ENCODE assay signal across 14 cellular contexts in genomic region chr15:29888651-29889050, GRCh38.
A peak's percentile ranks its signal among the peaks of the same experiment; 100 is the strongest.
DNase-seq lines count a peak whose midpoint lies in the region; ATAC-seq, FAIRE-seq and TF ChIP-seq lines count a peak whose summit lies in the region.
"Had no signal": no experiment of that assay in that cellular context is flagged by ENCODE, and none has a peak within 500 bp of the region (broad histone marks: within the 10 kb centered on the region; RNA-seq: fewer than 3 reads in every experiment).

No MANE protein-coding gene starts in this region.

- DNase-seq in HFFc6, result peak; percentile 40
- DNase-seq in choroid plexus epithelial cell (ENCODE audit: low read depth), result peak; percentile 93
- DNase-seq in keratinocyte (ENCODE audit: low read depth, low spot score), result no peak
- peak; percentile 83 for DNase-seq in skeletal muscle cell (ENCODE audit: low read depth)
- DNase-seq in NCI-H146 (lab: John Stamatoyannopoulos, UW), result no peak
- no peak for DNase-seq in HEK293T (ENCODE audit: extremely low spot score)
- DNase-seq: activated CD4-positive, alpha-beta memory T cell treated with anti-CD3 and anti-CD28 coated beads, Interleukin-2, amount 10 ng/mL, durations not matched to agents 7 days and 5 days; aorta; COR-L47; NCI-H2029 treated with DMSO at 0.1 percent for 48 hours; SIG-M5 had no signal

- no peak overlapping the region for H3K4me2 ChIP-seq in keratinocyte (ENCODE audit: control insufficient read depth, extremely low read depth, insufficient read depth, low read depth, low read length)

- peaks cover 16% of the 10 kb centered on the region for H3K4me1 Mint-ChIP-seq in HFFc6 (ENCODE audit: low read depth)
- H3K4me1 Mint-ChIP-seq: activated CD4-positive, alpha-beta memory T cell treated with anti-CD3 and anti-CD28 coated beads, Interleukin-2, amount 10 ng/mL, durations not matched to agents 7 days and 5 days had no signal

- H3K4me3 Mint-ChIP-seq in HFFc6, result no peak overlapping the region
- H3K4me3 Mint-ChIP-seq: activated CD4-positive, alpha-beta memory T cell treated with anti-CD3 and anti-CD28 coated beads, Interleukin-2, amount 10 ng/mL, durations not matched to agents 7 days and 5 days had no signal

- no peak overlapping the region for H3K27ac ChIP-seq in keratinocyte (ENCODE audit: control insufficient read depth, insufficient read depth, low read length)
- H3K27ac ChIP-seq: HL-60 had no signal

- no peak for TF ChIP-seq CTCF in HFFc6 (IDR thresholded peaks at IDR 0.05)
- TF ChIP-seq CTCF in choroid plexus epithelial cell (conservative IDR thresholded peaks at IDR 0.05; ENCODE audit: low read depth, low read length), result no peak
- TF ChIP-seq CTCF in keratinocyte (optimal IDR thresholded peaks at IDR 0.05 in 1 of 3, IDR thresholded peaks at IDR 0.05 in 1 of 3, conservative IDR thresholded peaks at IDR 0.05 in 1 of 3; ENCODE audit: extremely low read depth in 1 of 3, insufficient read depth in 2 of 3, low read length in 3 of 3), result no peak

- no peaks in the 10 kb centered on the region for H3K79me2 ChIP-seq in keratinocyte (ENCODE audit: control insufficient read depth, insufficient read depth, low read length)

- no peaks in the 10 kb centered on the region for H3K9me3 Mint-ChIP-seq in HFFc6
- H3K9me3 Mint-ChIP-seq: activated CD4-positive, alpha-beta memory T cell treated with anti-CD3 and anti-CD28 coated beads, Interleukin-2, amount 10 ng/mL, durations not matched to agents 7 days and 5 days had no signal

- dilution Hi-C loops in keratinocyte (cut with MboI; ENCODE audit: extremely low pct_ligation_motif_present, low sequenced_read_pairs), result no loop called here

- no peaks in the 10 kb centered on the region for H4K20me1 ChIP-seq in keratinocyte (ENCODE audit: control insufficient read depth, extremely low read depth, insufficient read depth, low read length)

- H3K9me3 ChIP-seq in keratinocyte (ENCODE audit: control insufficient read depth, low read depth, low read length), result no peaks in the 10 kb centered on the region

- no peaks in the 10 kb centered on the region for H3K36me3 ChIP-seq in keratinocyte (ENCODE audit: control insufficient read depth in 2 of 2, extremely low read depth in 1 of 2, insufficient read depth in 2 of 2, low read length in 2 of 2)

- no peaks in the 10 kb centered on the region; the same call in 1 of the 2 replicates for H3K36me3 Mint-ChIP-seq in HFFc6 (ENCODE audit: low read depth)

- ATAC-seq in HG03175 (IDR thresholded peaks at IDR 0.05; ENCODE audit: unreplicated experiment) (no peak), GM18909 (IDR thresholded peaks at IDR 0.05; ENCODE audit: poor library complexity, unreplicated experiment) (no peak)

- H3K4me3 ChIP-seq in choroid plexus epithelial cell (ENCODE audit: low read depth, low read length) (no peak overlapping the region), keratinocyte (ENCODE audit: control insufficient read depth in 2 of 3, extremely low read depth in 1 of 3, insufficient read depth in 2 of 3, low read depth in 1 of 3, low read length in 3 of 3) (no peak overlapping the region), skeletal muscle cell (ENCODE audit: low read depth, low read length) (no peak overlapping the region)

- H2AFZ ChIP-seq in keratinocyte (ENCODE audit: control insufficient read depth, low read length), result peak overlapping the region; percentile 8

- H3K9ac ChIP-seq in keratinocyte (ENCODE audit: control insufficient read depth, extremely low read depth, insufficient read depth, low read length), result no peak overlapping the region

- no peaks in the 10 kb centered on the region for H3K27me3 ChIP-seq in keratinocyte (ENCODE audit: control insufficient read depth, extremely low read depth, insufficient read depth, low read length)

- H3K4me1 ChIP-seq in keratinocyte (ENCODE audit: control insufficient read depth, extremely low read depth, insufficient read depth, low read length), result no peaks in the 10 kb centered on the region

- POLR2A ChIA-PET in HEK293T (lab: Yijun Ruan, JAX), result no interaction called here

- H3K9me1 ChIP-seq in keratinocyte (ENCODE audit: control insufficient read depth, extremely low read depth, insufficient read depth, low read length), result no peaks in the 10 kb centered on the region

- FAIRE-seq in keratinocyte (lab: Jason Lieb, UNC), result no peak

- H3K27me3 Mint-ChIP-seq in HFFc6 (ENCODE audit: insufficient read depth), result peaks cover 6% of the 10 kb centered on the region

- CTCF ChIA-PET in HEK293T (lab: Yijun Ruan, JAX), result interaction anchor here (2.0 kb wide), 1 partner anchor 36 kb away, joined by 7 read pairs; no protein-coding TSS in a partner anchor

- H3K27ac Mint-ChIP-seq in HFFc6, result no peak overlapping the region
- H3K27ac Mint-ChIP-seq: activated CD4-positive, alpha-beta memory T cell treated with anti-CD3 and anti-CD28 coated beads, Interleukin-2, amount 10 ng/mL, durations not matched to agents 7 days and 5 days had no signal

TF ChIP-seq in HEK293T, 16 proteins besides CTCF, POLR2A, EP300 and RAD21:
- TF ChIP-seq L3MBTL2 (conservative IDR thresholded peaks at IDR 0.05) (no peak), TARDBP (IDR thresholded peaks at IDR 0.05) (no peak)
TF ChIP-seq in HEK293T: peak in this region for 0.

Comparison
In these comparisons a context has a peak if more than half of its experiments do, and no peak if none do; other contexts are left out.
1. DNase-seq: peak in HFFc6 (single experiment), choroid plexus epithelial cell (single experiment) and skeletal muscle cell (single experiment); none in keratinocyte (single experiment), NCI-H146 (single experiment) and HEK293T (single experiment).